In the genomic region with DNA sequence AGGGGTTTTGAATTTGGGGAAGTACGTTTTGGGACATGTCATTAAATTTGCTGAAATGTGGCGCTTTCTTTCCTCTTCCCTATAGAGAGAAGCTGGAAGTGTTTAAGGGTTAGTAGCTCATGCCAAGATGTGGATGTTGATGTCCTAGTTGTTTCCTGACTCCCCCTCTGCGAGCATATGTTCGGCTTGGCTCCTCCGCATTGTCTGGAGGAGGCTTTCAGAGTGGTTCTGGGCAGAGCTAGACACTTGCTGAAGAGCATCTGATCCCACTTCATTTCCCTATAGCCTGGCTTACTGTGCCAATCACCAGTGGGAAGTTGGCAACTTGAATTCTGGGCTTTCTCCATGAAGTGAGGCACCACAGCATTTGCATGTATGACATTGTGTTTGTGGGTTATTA, we compare ENCODE assay signal across 13 cellular contexts.
"Had no signal": no experiment of that assay in that cellular context is flagged by ENCODE, and none has a peak within 500 bp of the region (broad histone marks: within the 10 kb centered on the region; RNA-seq: fewer than 3 reads in every experiment).

No MANE protein-coding gene starts in this region.

- DNase-seq: activated CD4-positive, alpha-beta T cell treated with anti-CD3 and anti-CD28 coated beads, Interleukin-2, amount 10 ng/mL, durations not matched to agents 24 days and 14 days; activated CD4-positive, CD25-positive, alpha-beta regulatory T cell; activated naive CD8-positive, alpha-beta T cell treated with anti-CD3 and anti-CD28 coated beads, Interleukin-2, amount 10 ng/mL, durations not matched to agents 7 days and 5 days; aorta; endodermal cell; heart right ventricle; left cardiac atrium; lower lobe of right lung; sigmoid colon; spleen; T-helper 2 cell; upper lobe of left lung had no signal

- H3K27me3 ChIP-seq: gastroesophageal sphincter, heart right ventricle, sigmoid colon, spleen, upper lobe of left lung had no signal

- H3K4me3 ChIP-seq: gastroesophageal sphincter, heart right ventricle, lower lobe of right lung, sigmoid colon, spleen, upper lobe of left lung had no signal

- H3K36me3 ChIP-seq: gastroesophageal sphincter, heart right ventricle, lower lobe of right lung, sigmoid colon, spleen, upper lobe of left lung had no signal
